8 cellular contexts compared by ENCODE assay signal in the genomic region with DNA sequence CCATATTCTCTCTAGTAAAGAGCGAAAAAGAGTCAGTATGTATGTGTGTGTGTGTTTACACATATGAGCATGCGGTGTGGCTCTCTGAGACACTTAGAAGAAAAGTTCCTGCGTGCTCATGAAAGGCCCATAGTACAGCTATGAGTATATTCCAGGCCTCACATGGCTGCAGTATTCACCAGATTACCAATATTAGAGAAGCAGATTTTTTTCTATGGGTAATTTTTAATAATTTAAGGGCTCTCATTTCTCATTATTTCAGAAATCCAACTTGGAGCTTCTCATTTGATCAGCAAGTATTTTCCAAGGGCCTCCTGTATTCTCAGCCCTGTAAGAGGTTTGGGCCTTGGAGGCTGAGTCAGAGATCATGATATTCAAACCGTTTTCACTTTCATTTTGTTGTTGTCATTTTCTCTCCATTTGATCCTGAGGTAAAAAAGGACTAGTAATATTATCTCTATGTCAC.
DNase-seq lines count a peak whose midpoint lies in the region; ATAC-seq and TF ChIP-seq lines count a peak whose summit lies in the region.

No MANE protein-coding gene starts in this region.

- H3K36me3 Mint-ChIP-seq in activated naive CD4-positive, alpha-beta T cell treated with anti-CD3 and anti-CD28 coated beads, Interleukin-2, amount 50 U/mL, for 24 hours, result no peaks in the 10 kb centered on the region

- H3K27me3 Mint-ChIP-seq in activated naive CD4-positive, alpha-beta T cell treated with anti-CD3 and anti-CD28 coated beads, Interleukin-2, amount 50 U/mL, for 24 hours, result no peaks in the 10 kb centered on the region

- H3K27ac Mint-ChIP-seq in activated naive CD4-positive, alpha-beta T cell treated with anti-CD3 and anti-CD28 coated beads, Interleukin-2, amount 50 U/mL, for 24 hours, result peak overlapping the region; percentile 93

- TF ChIP-seq CTCF in GM10266 (IDR thresholded peaks at IDR 0.05; ENCODE audit: control insufficient read depth, insufficient read depth, low read depth, missing control alignments), result no peak

- no peaks in the 10 kb centered on the region for H3K9me3 Mint-ChIP-seq in activated naive CD4-positive, alpha-beta T cell treated with anti-CD3 and anti-CD28 coated beads, Interleukin-2, amount 50 U/mL, for 24 hours

- H3K4me3 Mint-ChIP-seq in activated naive CD4-positive, alpha-beta T cell treated with anti-CD3 and anti-CD28 coated beads, Interleukin-2, amount 50 U/mL, for 24 hours, result peak overlapping the region; percentile 78

- ATAC-seq in GM21619 (IDR thresholded peaks at IDR 0.05; ENCODE audit: unreplicated experiment), result peak; percentile 81

- DNase-seq in GM10266 (ENCODE audit: extremely low spot score) (peak; percentile 38), KG1 (lab: John Stamatoyannopoulos, UW) (peak; percentile 37), kidney tubule cell (ENCODE audit: low spot score) (peak; percentile 60), cerebellum (ENCODE audit: low spot score) (no peak), retina (no peak), NCI-H1048 (lab: John Stamatoyannopoulos, UW) (no peak)

- H3K4me1 Mint-ChIP-seq in activated naive CD4-positive, alpha-beta T cell treated with anti-CD3 and anti-CD28 coated beads, Interleukin-2, amount 50 U/mL, for 24 hours, result peaks cover 38% of the 10 kb centered on the region

Comparison
In these comparisons a context has a peak if more than half of its experiments do, and no peak if none do; other contexts are left out.
1. DNase-seq: peak in GM10266 (single experiment), KG1 (single experiment) and kidney tubule cell (single experiment); none in cerebellum (single experiment), retina (single experiment) and NCI-H1048 (single experiment).